In the genomic region with DNA sequence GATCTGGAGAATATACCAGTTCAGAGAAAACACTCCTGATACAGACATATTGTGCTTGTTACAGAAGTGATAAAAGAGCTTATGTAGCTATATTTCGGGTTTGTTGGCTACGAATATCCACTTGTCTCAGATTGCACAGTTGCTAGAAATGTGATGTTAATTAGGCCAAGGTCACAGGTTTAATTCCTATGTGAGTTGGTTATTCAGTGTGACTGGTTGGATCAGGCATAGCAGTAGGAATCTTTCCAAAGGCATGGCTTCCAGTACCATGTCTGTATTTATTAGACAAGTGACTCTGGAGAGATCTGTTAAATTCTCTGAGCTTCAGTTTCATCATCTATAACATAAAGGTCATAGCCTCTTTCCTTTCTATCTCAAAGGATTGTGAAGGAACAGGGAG, we compare ENCODE assay signal across 20 cellular contexts.
A peak's percentile ranks its signal among the peaks of the same experiment; 100 is the strongest.
DNase-seq lines count a peak whose midpoint lies in the region; ATAC-seq, FAIRE-seq and TF ChIP-seq lines count a peak whose summit lies in the region.
"Had no signal": no experiment of that assay in that cellular context is flagged by ENCODE, and none has a peak within 500 bp of the region (broad histone marks: within the 10 kb centered on the region; RNA-seq: fewer than 3 reads in every experiment).

No MANE protein-coding gene starts in this region.

- no peaks in the 10 kb centered on the region for H3K27me3 Mint-ChIP-seq in activated T-cell treated with anti-CD3 and anti-CD28 coated beads, Interleukin-2, amount 50 U/mL, for 72 hours (ENCODE audit: low read depth)
- H3K27me3 Mint-ChIP-seq in CD8-positive, alpha-beta T cell (ENCODE audit: low read depth), result no peaks in the 10 kb centered on the region
- H3K27me3 Mint-ChIP-seq: B cell; CD4-positive, alpha-beta T cell had no signal

- CTCF ChIA-PET in CD8-positive, alpha-beta T cell (lab: Charles Lee), result no interaction called here

- no peaks in the 10 kb centered on the region for H3K4me1 ChIP-seq in CD8-positive, alpha-beta T cell (ENCODE audit: insufficient read depth, low read length)

- H3K4me3 Mint-ChIP-seq in activated T-cell treated with anti-CD3 and anti-CD28 coated beads, Interleukin-2, amount 50 U/mL, for 72 hours, result no peak overlapping the region
- H3K4me3 Mint-ChIP-seq in CD8-positive, alpha-beta T cell, result no peak overlapping the region
- H3K4me3 Mint-ChIP-seq: B cell; CD4-positive, alpha-beta T cell had no signal

- H3K9me3 Mint-ChIP-seq in activated T-cell treated with anti-CD3 and anti-CD28 coated beads, Interleukin-2, amount 50 U/mL, for 72 hours, result no peaks in the 10 kb centered on the region
- no peaks in the 10 kb centered on the region for H3K9me3 Mint-ChIP-seq in CD8-positive, alpha-beta T cell
- H3K9me3 Mint-ChIP-seq: CD4-positive, alpha-beta T cell had no signal

- POLR2A ChIA-PET in CD8-positive, alpha-beta T cell (lab: Charles Lee), result no interaction called here

- no peak overlapping the region for H3K4me3 ChIP-seq in bronchial epithelial cell (ENCODE audit: low read depth, low read length)
- no peak overlapping the region for H3K4me3 ChIP-seq in CD8-positive, alpha-beta T cell (ENCODE audit: low read depth, low read length)
- H3K4me3 ChIP-seq: HAP-1 had no signal

- H3K27ac Mint-ChIP-seq in activated T-cell treated with anti-CD3 and anti-CD28 coated beads, Interleukin-2, amount 50 U/mL, for 72 hours, result no peak overlapping the region
- H3K27ac Mint-ChIP-seq in CD8-positive, alpha-beta T cell, result no peak overlapping the region
- H3K27ac Mint-ChIP-seq: B cell; CD4-positive, alpha-beta T cell had no signal

- FAIRE-seq in H54 (lab: Jason Lieb, UNC) (peak; percentile 55), bronchial epithelial cell (lab: Jason Lieb, UNC) (peak; percentile 13)
- FAIRE-seq: A204.1, D721Med, G401.6, GM12891 had no signal

- DNase-seq in H54 (ENCODE audit: insufficient read length, low spot score), result no peak
- peak; percentile 93 for DNase-seq in NCI-H2227 treated with DMSO at 0.1 percent for 48 hours (lab: John Stamatoyannopoulos, UW)
- DNase-seq in bronchial epithelial cell (ENCODE audit: low read depth), result no peak
- DNase-seq in retina, result peak; percentile 13
- DNase-seq in activated T-cell treated with anti-CD3 and anti-CD28 coated beads, Interleukin-2, amount 50 U/mL, for 72 hours, result no peak
- no peak for DNase-seq in CD8-positive, alpha-beta T cell
- DNase-seq: C1 segment of cervical spinal cord; CD4-positive, alpha-beta T cell; DMS153; DMS79 treated with DMSO at 0.1 percent for 48 hours; EL; GOT3; IMR-90 had no signal

- H3K36me3 ChIP-seq in bronchial epithelial cell (ENCODE audit: control insufficient read depth, insufficient read depth, low read length), result no peaks in the 10 kb centered on the region
- no peaks in the 10 kb centered on the region for H3K36me3 ChIP-seq in CD8-positive, alpha-beta T cell (ENCODE audit: insufficient read depth, low read length)
- H3K36me3 ChIP-seq: HAP-1 had no signal

- no peaks in the 10 kb centered on the region for H3K36me3 Mint-ChIP-seq in activated T-cell treated with anti-CD3 and anti-CD28 coated beads, Interleukin-2, amount 50 U/mL, for 72 hours (ENCODE audit: insufficient read depth in 2 of 2)
- no peaks in the 10 kb centered on the region for H3K36me3 Mint-ChIP-seq in CD8-positive, alpha-beta T cell

- TF ChIP-seq CTCF in bronchial epithelial cell (IDR thresholded peaks at IDR 0.05; ENCODE audit: insufficient read depth, low read length, severe bottlenecking), result no peak
- no peak for TF ChIP-seq CTCF in CD8-positive, alpha-beta T cell (IDR thresholded peaks at IDR 0.05)

- H3K4me1 Mint-ChIP-seq in activated T-cell treated with anti-CD3 and anti-CD28 coated beads, Interleukin-2, amount 50 U/mL, for 72 hours (ENCODE audit: low read depth), result no peaks in the 10 kb centered on the region
- H3K4me1 Mint-ChIP-seq in CD8-positive, alpha-beta T cell (ENCODE audit: low read depth), result no peaks in the 10 kb centered on the region
- H3K4me1 Mint-ChIP-seq: B cell had no signal

- intact Hi-C loops in CD8-positive, alpha-beta T cell (cut with DNase I, micrococcal nuclease), result no loop called here

- H3K27me3 ChIP-seq in bronchial epithelial cell (ENCODE audit: control insufficient read depth, insufficient read depth, low read length), result no peaks in the 10 kb centered on the region
- H3K27me3 ChIP-seq in CD8-positive, alpha-beta T cell (ENCODE audit: insufficient read depth, low read length), result no peaks in the 10 kb centered on the region

- H3K9me3 ChIP-seq in CD8-positive, alpha-beta T cell (ENCODE audit: low read length), result no peaks in the 10 kb centered on the region
- H3K9me3 ChIP-seq: HAP-1 had no signal

- TF ChIP-seq POLR2A in H54 (IDR thresholded peaks at IDR 0.05; ENCODE audit: low read depth, low read length), result no peak

- no peak overlapping the region for H3K27ac ChIP-seq in CD8-positive, alpha-beta T cell (ENCODE audit: low read depth, low read length)

- ATAC-seq in GM21447 (IDR thresholded peaks at IDR 0.05; ENCODE audit: unreplicated experiment), result no peak
- ATAC-seq in activated T-cell treated with anti-CD3 and anti-CD28 coated beads, Interleukin-2, amount 50 U/mL, for 72 hours (replicated peaks in 1 of 2), result no peak
- no peak for ATAC-seq in CD8-positive, alpha-beta T cell

Comparison
In these comparisons a context has a peak if more than half of its experiments do, and no peak if none do; other contexts are left out.
1. DNase-seq: peak in NCI-H2227 treated with DMSO at 0.1 percent for 48 hours (single experiment) and retina (single experiment); none in H54 (single experiment), bronchial epithelial cell (single experiment), activated T-cell treated with anti-CD3 and anti-CD28 coated beads, Interleukin-2, amount 50 U/mL, for 72 hours (0 of 2) and CD8-positive, alpha-beta T cell (0 of 7).